ENCODE assay signal across 22 cellular contexts in genomic region chr13:70384156-70384555, GRCh38.
DNase-seq lines count a peak whose midpoint lies in the region; ATAC-seq, FAIRE-seq and TF ChIP-seq lines count a peak whose summit lies in the region.
"Had no signal": no experiment of that assay in that cellular context is flagged by ENCODE, and none has a peak within 500 bp of the region (broad histone marks: within the 10 kb centered on the region; RNA-seq: fewer than 3 reads in every experiment).

No MANE protein-coding gene starts in this region.

- H3K9ac ChIP-seq in liver (ENCODE audit: low read depth in 1 of 2, low read length in 2 of 2) (no peak overlapping the region), HepG2 (ENCODE audit: insufficient read depth, low read depth, low read length) (no peak overlapping the region), smooth muscle cell (ENCODE audit: low read depth) (no peak overlapping the region)

- intact Hi-C loops in HepG2 (cut with micrococcal nuclease; ENCODE audit: unreplicated experiment): no loop called here

- FAIRE-seq in HepG2 (lab: Jason Lieb, UNC): no peak
- FAIRE-seq: A549, GM12878, GM19239 had no signal

- DNase-seq in HepG2 (ENCODE audit: low spot score) (no peak), chondrocyte (ENCODE audit: low spot score) (no peak), smooth muscle cell (lab: John Stamatoyannopoulos, UW; ENCODE audit: unreplicated experiment) (no peak), NCI-H2196 treated with DMSO at 0.1 percent for 48 hours (lab: John Stamatoyannopoulos, UW; ENCODE audit: unreplicated experiment) (no peak)
- DNase-seq: 8988T; ACHN; AML-193; C1 segment of cervical spinal cord; Calu3; CD4-positive, alpha-beta memory T cell; COR-L47; DMS153; DND-41; GDM1; H9 had no signal

- in situ Hi-C loops in HepG2 (cut with HindIII; ENCODE audit: extremely low pct_ligation_motif_present, low pct_unique_long_range_greater_than_20kb): no loop called here

- H3K79me2 ChIP-seq in HepG2 (ENCODE audit: insufficient read depth, low read length) (no peaks in the 10 kb centered on the region), smooth muscle cell (ENCODE audit: low read depth) (no peaks in the 10 kb centered on the region)

- no peak overlapping the region for H3K27ac Mint-ChIP-seq in chondrocyte (ENCODE audit: unreplicated experiment)
- H3K27ac Mint-ChIP-seq: CD4-positive, alpha-beta memory T cell; GM23338; H9 had no signal

- POLR2A ChIA-PET in HepG2 (lab: Yijun Ruan, JAX): no interaction called here

- H3K36me3 Mint-ChIP-seq in chondrocyte (ENCODE audit: low read depth): no peaks in the 10 kb centered on the region
- H3K36me3 Mint-ChIP-seq: CD4-positive, alpha-beta memory T cell had no signal

- H3K4me1 ChIP-seq in liver (ENCODE audit: control insufficient read depth in 4 of 4, insufficient read depth in 4 of 4, low read length in 3 of 4) (peaks cover 0 to 4% (median 0%) of the 10 kb centered on the region in 4 donors), HepG2 (ENCODE audit: insufficient read depth, low read length) (no peaks in the 10 kb centered on the region), smooth muscle cell (ENCODE audit: low read depth) (no peaks in the 10 kb centered on the region)
- H3K4me1 ChIP-seq: A549 had no signal

- no peaks in the 10 kb centered on the region for H3K9me3 ChIP-seq in liver (ENCODE audit: control insufficient read depth in 4 of 4, low read length in 3 of 4)
- H3K9me3 ChIP-seq in HepG2 (ENCODE audit: low read length): no peaks in the 10 kb centered on the region
- no peaks in the 10 kb centered on the region for H3K9me3 ChIP-seq in smooth muscle cell (replicated peaks; ENCODE audit: low read depth)
- H3K9me3 ChIP-seq: A549 had no signal

- peak; percentile 8 for TF ChIP-seq CTCF in liver (IDR thresholded peaks at IDR 0.05; ENCODE audit: low read depth, low read length, missing input control)
- no peak for TF ChIP-seq CTCF in HepG2 (CRISPR knock-in tag; IDR thresholded peaks at IDR 0.05)
- TF ChIP-seq CTCF in chondrocyte (IDR thresholded peaks at IDR 0.05): peak; percentile 10
- TF ChIP-seq CTCF in smooth muscle cell (IDR thresholded peaks at IDR 0.05; ENCODE audit: borderline replicate concordance, insufficient read depth, poor library complexity, severe bottlenecking): no peak

- CTCF ChIA-PET in HepG2 (lab: Yijun Ruan, JAX; ENCODE audit: low intra/inter-chr PET ratio, low total read pairs): no interaction called here

- no peak overlapping the region for H3K4me3 Mint-ChIP-seq in chondrocyte (ENCODE audit: unreplicated experiment)
- H3K4me3 Mint-ChIP-seq: CD4-positive, alpha-beta memory T cell; GM23338; H9 had no signal

- H4K20me1 ChIP-seq in HepG2 (ENCODE audit: insufficient read depth, low read length) (no peaks in the 10 kb centered on the region), smooth muscle cell (ENCODE audit: low read depth) (no peaks in the 10 kb centered on the region)

- no peak for TF ChIP-seq POLR2A in HepG2 (IDR thresholded peaks at IDR 0.05; ENCODE audit: insufficient read depth in 1 of 2, low read depth in 2 of 2, low read length in 2 of 2)

- H3K27ac ChIP-seq in liver (ENCODE audit: low read depth in 1 of 2, low read length in 2 of 2): no peak overlapping the region
- H3K27ac ChIP-seq in HepG2 (ENCODE audit: extremely low read length, insufficient read depth, low read length): no peak overlapping the region
- no peak overlapping the region for H3K27ac ChIP-seq in smooth muscle cell (ENCODE audit: low read depth)
- H3K27ac ChIP-seq: A549 had no signal

- TF ChIP-seq RAD21 in liver (IDR thresholded peaks at IDR 0.05) (peak in 1 of 2 donors; percentile 53), HepG2 (CRISPR knock-in tag; IDR thresholded peaks at IDR 0.05) (no peak)

- H3K9me3 Mint-ChIP-seq in chondrocyte (ENCODE audit: low read depth): no peaks in the 10 kb centered on the region

- H3F3A ChIP-seq in smooth muscle cell (ENCODE audit: low read depth): no peaks in the 10 kb centered on the region

- H3K27me3 ChIP-seq in liver (ENCODE audit: control insufficient read depth in 4 of 4, insufficient read depth in 4 of 4, low read length in 3 of 4) (no peaks in the 10 kb centered on the region), HepG2 (ENCODE audit: control insufficient read depth in 1 of 2, insufficient read depth in 2 of 2, low read length in 2 of 2) (no peaks in the 10 kb centered on the region), smooth muscle cell (ENCODE audit: low read depth) (no peaks in the 10 kb centered on the region)

- TF ChIP-seq EP300 in HepG2 (IDR thresholded peaks at IDR 0.05; ENCODE audit: low read depth in 2 of 2, low read length in 2 of 2) (no peak), HepG2 (CRISPR knock-in tag; IDR thresholded peaks at IDR 0.05; ENCODE audit: borderline replicate concordance) (no peak)

- WGBS in liver: 69% methylated on average over 3 of the region's 3 CpGs
- WGBS in HepG2 (ENCODE audit: low lambda C conversion rate): 10% methylated on average over 3 of the region's 3 CpGs
- 89% methylated on average over 3 of the region's 3 CpGs for WGBS in smooth muscle cell (ENCODE audit: low lambda C conversion rate)

- no peaks in the 10 kb centered on the region for H3K27me3 Mint-ChIP-seq in chondrocyte (ENCODE audit: low read depth)
- H3K27me3 Mint-ChIP-seq: CD4-positive, alpha-beta memory T cell had no signal

- H2AFZ ChIP-seq in HepG2 (ENCODE audit: low read length) (no peak overlapping the region), smooth muscle cell (ENCODE audit: low read depth) (peak overlapping the region; percentile 18)
- H2AFZ ChIP-seq: GM23338 had no signal

- no TSS peak for BruUV-seq in HepG2 (replicated peaks; lab: Mats Ljungman, UMichigan)

- no peaks in the 10 kb centered on the region for H3K36me3 ChIP-seq in liver (ENCODE audit: control insufficient read depth in 4 of 4, insufficient read depth in 3 of 4, low read depth in 1 of 4, low read length in 3 of 4)
- H3K36me3 ChIP-seq in HepG2 (replicated peaks in 1 of 2; ENCODE audit: control insufficient read depth in 1 of 2, insufficient read depth in 2 of 2, low read length in 2 of 2): no peaks in the 10 kb centered on the region
- no peaks in the 10 kb centered on the region for H3K36me3 ChIP-seq in smooth muscle cell (ENCODE audit: low read depth)

- H3K4me2 ChIP-seq in HepG2 (ENCODE audit: low read depth, low read length) (no peak overlapping the region), smooth muscle cell (no peak overlapping the region)
- H3K4me2 ChIP-seq: A549, GM23338 had no signal

- no peak for ATAC-seq in HepG2
- no peak for ATAC-seq in HG03139 (IDR thresholded peaks at IDR 0.05; ENCODE audit: unreplicated experiment)
- ATAC-seq: A549, GM12878, GM23338, HCT116 had no signal

- H3K4me3 ChIP-seq in liver (ENCODE audit: low read depth in 1 of 3, low read length in 3 of 3) (no peak overlapping the region), HepG2 (replicated peaks in 1 of 3; ENCODE audit: insufficient read depth in 1 of 3, low read depth in 2 of 3, low read length in 3 of 3) (no peak overlapping the region), smooth muscle cell (no peak overlapping the region)
- H3K4me3 ChIP-seq: A549, GM12878, GM23338 had no signal

- H3K4me1 Mint-ChIP-seq in chondrocyte (ENCODE audit: low read depth): no peaks in the 10 kb centered on the region
- H3K4me1 Mint-ChIP-seq: CD4-positive, alpha-beta memory T cell; GM23338; H9 had no signal

TF ChIP-seq in liver, 16 proteins besides CTCF, POLR2A, EP300 and RAD21 (continues in another document):
- TF ChIP-seq NR2F2 (IDR thresholded peaks at IDR 0.05) (no peak), EGR1 (IDR thresholded peaks at IDR 0.05; ENCODE audit: low read depth in 2 of 2) (no peak), GABPA (IDR thresholded peaks at IDR 0.05 in 1 of 2, conservative IDR thresholded peaks at IDR 0.05 in 1 of 2) (no peak), SP1 (IDR thresholded peaks at IDR 0.05) (no peak), TAF1 (conservative IDR thresholded peaks at IDR 0.05) (no peak), RXRA (IDR thresholded peaks at IDR 0.05) (no peak)

TF ChIP-seq in HepG2, 621 proteins besides CTCF, POLR2A, EP300 and RAD21:
- TF ChIP-seq MTF1 (CRISPR knock-in tag; IDR thresholded peaks at IDR 0.05): no peak
- TF ChIP-seq ZNF513 (CRISPR knock-in tag; conservative IDR thresholded peaks at IDR 0.05): no peak
- no peak for TF ChIP-seq GPBP1L1 (CRISPR knock-in tag; IDR thresholded peaks at IDR 0.05)

Comparison
In these comparisons a context has a peak if more than half of its experiments do, and no peak if none do; other contexts are left out.
1. CTCF ChIP-seq: peak in liver (single experiment) and chondrocyte (single experiment); none in HepG2 (single experiment) and smooth muscle cell (single experiment).